ENCODE assay signal across 3 cellular contexts in the genomic region with DNA sequence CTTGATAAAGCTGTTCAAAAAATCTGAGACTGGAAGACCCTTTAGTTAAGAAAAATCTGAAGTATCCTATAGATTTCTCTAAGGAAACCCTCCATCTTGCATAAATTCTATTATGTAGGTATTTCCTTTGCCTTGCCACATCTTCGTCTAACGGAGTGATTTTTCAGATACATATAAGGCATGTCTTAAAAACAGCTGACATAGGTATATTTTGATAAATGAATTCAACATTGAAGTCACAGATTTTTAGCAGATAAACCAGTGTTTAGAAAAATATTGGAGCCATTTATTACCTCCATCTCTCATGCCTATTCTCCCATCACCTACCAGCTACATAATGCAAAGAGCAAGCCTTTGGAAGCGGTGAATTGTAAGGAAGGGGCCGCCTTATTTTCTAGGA.
TF ChIP-seq lines count a peak whose summit lies in the region.

No MANE protein-coding gene starts in this region.

TF ChIP-seq in A549, 52 proteins besides CTCF, POLR2A, EP300 and RAD21:
- TF ChIP-seq MAFK (IDR thresholded peaks at IDR 0.05; ENCODE audit: partially characterized antibody) (peak; percentile 86), HEYL (CRISPR knock-in tag; IDR thresholded peaks at IDR 0.05) (no peak), FOSL2 (IDR thresholded peaks at IDR 0.05) (no peak), FOSL2 (CRISPR knock-in tag; IDR thresholded peaks at IDR 0.05) (no peak), POLR2AphosphoS2 (conservative IDR thresholded peaks at IDR 0.05; ENCODE audit: low read length) (no peak)
- TF ChIP-seq, protein P1, sequence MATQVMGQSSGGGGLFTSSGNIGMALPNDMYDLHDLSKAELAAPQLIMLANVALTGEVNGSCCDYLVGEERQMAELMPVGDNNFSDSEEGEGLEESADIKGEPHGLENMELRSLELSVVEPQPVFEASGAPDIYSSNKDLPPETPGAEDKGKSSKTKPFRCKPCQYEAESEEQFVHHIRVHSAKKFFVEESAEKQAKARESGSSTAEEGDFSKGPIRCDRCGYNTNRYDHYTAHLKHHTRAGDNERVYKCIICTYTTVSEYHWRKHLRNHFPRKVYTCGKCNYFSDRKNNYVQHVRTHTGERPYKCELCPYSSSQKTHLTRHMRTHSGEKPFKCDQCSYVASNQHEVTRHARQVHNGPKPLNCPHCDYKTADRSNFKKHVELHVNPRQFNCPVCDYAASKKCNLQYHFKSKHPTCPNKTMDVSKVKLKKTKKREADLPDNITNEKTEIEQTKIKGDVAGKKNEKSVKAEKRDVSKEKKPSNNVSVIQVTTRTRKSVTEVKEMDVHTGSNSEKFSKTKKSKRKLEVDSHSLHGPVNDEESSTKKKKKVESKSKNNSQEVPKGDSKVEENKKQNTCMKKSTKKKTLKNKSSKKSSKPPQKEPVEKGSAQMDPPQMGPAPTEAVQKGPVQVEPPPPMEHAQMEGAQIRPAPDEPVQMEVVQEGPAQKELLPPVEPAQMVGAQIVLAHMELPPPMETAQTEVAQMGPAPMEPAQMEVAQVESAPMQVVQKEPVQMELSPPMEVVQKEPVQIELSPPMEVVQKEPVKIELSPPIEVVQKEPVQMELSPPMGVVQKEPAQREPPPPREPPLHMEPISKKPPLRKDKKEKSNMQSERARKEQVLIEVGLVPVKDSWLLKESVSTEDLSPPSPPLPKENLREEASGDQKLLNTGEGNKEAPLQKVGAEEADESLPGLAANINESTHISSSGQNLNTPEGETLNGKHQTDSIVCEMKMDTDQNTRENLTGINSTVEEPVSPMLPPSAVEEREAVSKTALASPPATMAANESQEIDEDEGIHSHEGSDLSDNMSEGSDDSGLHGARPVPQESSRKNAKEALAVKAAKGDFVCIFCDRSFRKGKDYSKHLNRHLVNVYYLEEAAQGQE (IDR thresholded peaks at IDR 0.05) = no peak

TF ChIP-seq in IMR-90, 13 proteins besides CTCF, POLR2A, EP300 and RAD21 (continued from another document):
- TF ChIP-seq CHD1 (IDR thresholded peaks at IDR 0.05; ENCODE audit: low read depth, low read length) = no peak

TF ChIP-seq in K562, 482 proteins besides CTCF, POLR2A, EP300 and RAD21 (continued from another document):
- TF ChIP-seq MAFK (IDR thresholded peaks at IDR 0.05; ENCODE audit: low read length) (peak; percentile 56; the same call in 1 of the 2 replicates), C11orf30 (IDR thresholded peaks at IDR 0.05; ENCODE audit: low read depth) (peak; percentile 66), MAFF (IDR thresholded peaks at IDR 0.05; ENCODE audit: low read length) (peak; percentile 75), MAFG (tag; conservative IDR thresholded peaks at IDR 0.05) (peak; percentile 49), ZNF316 (IDR thresholded peaks at IDR 0.05) (peak; percentile 75), ZNF174 (CRISPR knock-in tag; IDR thresholded peaks at IDR 0.05) (no peak)
TF ChIP-seq in K562: peak in this region for 5.
